Comparison of ENCODE assay signal across 1 cellular context in genomic region chr15:76337739-76338554, GRCh38.
A peak's percentile ranks its signal among the peaks of the same experiment; 100 is the strongest.
TF ChIP-seq lines count a peak whose summit lies in the region.

No MANE protein-coding gene starts in this region.

TF ChIP-seq in HepG2, 621 proteins besides CTCF, POLR2A, EP300 and RAD21 (continued from another document and continues in another):
- TF ChIP-seq REST (IDR thresholded peaks at IDR 0.05; ENCODE audit: borderline replicate concordance in 1 of 2, low read depth in 1 of 2, low read length in 2 of 2) (no peak), PREB (CRISPR knock-in tag; IDR thresholded peaks at IDR 0.05) (peak; percentile 93; the same call in 1 of the 2 replicates), ZNF317 (CRISPR knock-in tag; IDR thresholded peaks at IDR 0.05) (no peak), AGO2 (optimal IDR thresholded peaks at IDR 0.05; ENCODE audit: low read depth, low read length) (peak; percentile 60), ZNF235 (CRISPR knock-in tag; IDR thresholded peaks at IDR 0.05; ENCODE audit: borderline replicate concordance) (0 out of 2 replicates have a peak, but pooled peaks have one; percentile 47), SP1 (IDR thresholded peaks at IDR 0.05) (no peak), SP1 (CRISPR knock-in tag; IDR thresholded peaks at IDR 0.05) (0 out of 2 replicates have a peak, but pooled peaks have one; percentile 19), THAP7 (CRISPR knock-in tag; IDR thresholded peaks at IDR 0.05) (peak; percentile 79; the same call in 1 of the 2 replicates), WIZ (CRISPR knock-in tag; IDR thresholded peaks at IDR 0.05) (no peak), HNRNPLL (IDR thresholded peaks at IDR 0.05; ENCODE audit: low read depth, low read length, poor library complexity, severe bottlenecking) (peak; percentile 53), ZNF280D (CRISPR knock-in tag; IDR thresholded peaks at IDR 0.05) (0 out of 2 replicates have a peak, but pooled peaks have one; percentile 22), IRF2 (CRISPR knock-in tag; IDR thresholded peaks at IDR 0.05) (no peak; the same call in 1 of the 2 replicates), ZFP62 (CRISPR knock-in tag; IDR thresholded peaks at IDR 0.05) (no peak), GTF3A (CRISPR knock-in tag; conservative IDR thresholded peaks at IDR 0.05) (no peak), TFDP2 (CRISPR knock-in tag; IDR thresholded peaks at IDR 0.05) (peak; percentile 48; the same call in 1 of the 2 replicates), E2F5 (CRISPR knock-in tag; conservative IDR thresholded peaks at IDR 0.05) (no peak), ATF2 (CRISPR knock-in tag; IDR thresholded peaks at IDR 0.05) (no peak), FUBP1 (CRISPR knock-in tag; IDR thresholded peaks at IDR 0.05; ENCODE audit: borderline replicate concordance) (no peak), ZNF747 (CRISPR knock-in tag; IDR thresholded peaks at IDR 0.05; ENCODE audit: borderline replicate concordance) (no peak; the same call in 1 of the 2 replicates), ZNF530 (CRISPR knock-in tag; IDR thresholded peaks at IDR 0.05; ENCODE audit: low read depth) (no peak), ZZZ3 (CRISPR knock-in tag; IDR thresholded peaks at IDR 0.05; ENCODE audit: borderline replicate concordance) (no peak; the same call in 1 of the 2 replicates), HNRNPL (IDR thresholded peaks at IDR 0.05; ENCODE audit: low read depth, low read length) (no peak), CAMTA2 (CRISPR knock-in tag; IDR thresholded peaks at IDR 0.05; ENCODE audit: borderline replicate concordance) (0 out of 2 replicates have a peak, but pooled peaks have one; percentile 56), ZNF609 (CRISPR knock-in tag; IDR thresholded peaks at IDR 0.05; ENCODE audit: borderline replicate concordance) (peak; percentile 35; the same call in 1 of the 2 replicates), PRPF4 (IDR thresholded peaks at IDR 0.05; ENCODE audit: low read depth, low read length, poor library complexity, severe bottlenecking) (no peak), KDM4B (CRISPR knock-in tag; IDR thresholded peaks at IDR 0.05) (0 out of 2 replicates have a peak, but pooled peaks have one; percentile 32), NFIC (IDR thresholded peaks at IDR 0.05; ENCODE audit: low read length) (no peak), CREB3 (CRISPR knock-in tag; IDR thresholded peaks at IDR 0.05) (peak; percentile 79; the same call in 1 of the 2 replicates), GMEB1 (CRISPR knock-in tag; IDR thresholded peaks at IDR 0.05; ENCODE audit: borderline replicate concordance) (no peak), ELF1 (CRISPR knock-in tag; IDR thresholded peaks at IDR 0.05) (no peak), MEIS1 (CRISPR knock-in tag; IDR thresholded peaks at IDR 0.05; ENCODE audit: borderline replicate concordance) (no peak)
